Comparison of ENCODE assay signal across 8 cellular contexts in the genomic region with DNA sequence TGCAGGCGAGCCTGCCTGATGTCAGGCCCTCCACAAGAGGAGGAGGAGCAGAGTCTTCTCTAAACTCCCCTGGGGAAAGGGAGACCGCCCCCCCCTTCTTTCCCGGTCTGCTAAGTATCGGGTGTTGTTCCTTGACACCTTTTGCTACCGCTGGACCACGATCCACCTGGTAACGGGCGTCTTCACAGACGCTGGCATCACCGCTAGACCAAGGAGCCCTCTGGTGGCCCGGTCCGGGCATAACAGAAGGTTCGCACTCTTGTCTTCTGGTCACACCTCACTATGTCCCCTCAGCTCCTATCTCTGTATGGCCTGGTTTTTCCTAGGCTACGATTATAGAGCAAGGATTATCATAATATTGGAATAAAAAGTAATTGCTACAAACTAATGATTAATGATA.
DNase-seq lines count a peak whose midpoint lies in the region; ATAC-seq and TF ChIP-seq lines count a peak whose summit lies in the region.
"Not testable (repeated sequence)": the region's sequence is repeated elsewhere in the genome, so short reads cannot be mapped to it uniquely, and the experiment has no call there.

No MANE protein-coding gene starts in this region.

- H3K27me3 ChIP-seq in IMR-90 (ENCODE audit: control insufficient read depth, insufficient read depth, low read length): peaks cover 10% of the 10 kb centered on the region

- not testable (repeated sequence) for H2AFZ ChIP-seq in IMR-90 (replicated peaks; ENCODE audit: low read length, poor library complexity)

- not testable (repeated sequence) for H3K4me3 ChIP-seq in IMR-90 (ENCODE audit: insufficient read depth, low read depth, low read length)

- TF ChIP-seq CTCF in IMR-90 (conservative IDR thresholded peaks at IDR 0.05; ENCODE audit: low read depth, low read length) (peak; percentile 23), VCaP (conservative IDR thresholded peaks at IDR 0.05) (peak; percentile 56)

- not testable (repeated sequence) for H3K4ac ChIP-seq in IMR-90 (ENCODE audit: low read depth, low read length)

- H3K9ac ChIP-seq in IMR-90 (ENCODE audit: low read depth, low read length): not testable (repeated sequence)

- not testable (repeated sequence) for H3K14ac ChIP-seq in IMR-90 (replicated peaks; ENCODE audit: low read depth, low read length)

- H4K8ac ChIP-seq in IMR-90 (ENCODE audit: low read depth in 2 of 2, low read length in 2 of 2): not testable (repeated sequence)

- WGBS in IMR-90 (ENCODE audit: extremely low coverage in 2 of 2, insufficient read length in 1 of 2), 2 experiments: no CpG with 5 or more reads among the region's 14 CpGs

- TF ChIP-seq POLR2A in IMR-90 (IDR thresholded peaks at IDR 0.05; ENCODE audit: low read depth, low read length): not testable (repeated sequence)

- not testable (repeated sequence) for H3K36me3 ChIP-seq in IMR-90 (ENCODE audit: control insufficient read depth, insufficient read depth, low read length)

- intact Hi-C loops in IMR-90 (cut with micrococcal nuclease): loop anchor here (5.0 kb wide), 1 partner anchor 142 kb away; no protein-coding TSS in a partner anchor

- H3K4me1 ChIP-seq in IMR-90 (ENCODE audit: control insufficient read depth, insufficient read depth, low read length): not testable (repeated sequence)

- H4K20me1 ChIP-seq in IMR-90 (ENCODE audit: insufficient read depth, low read length): not testable (repeated sequence)

- not testable (repeated sequence) for ATAC-seq in IMR-90 (ENCODE audit: low read depth)

- not testable (repeated sequence) for H2BK5ac ChIP-seq in IMR-90 (ENCODE audit: low read depth, low read length, poor library complexity, severe bottlenecking)

- not testable (repeated sequence) for H2BK120ac ChIP-seq in IMR-90 (ENCODE audit: low read depth, low read length)

- not testable (repeated sequence) for H2AK9ac ChIP-seq in IMR-90 (replicated peaks; ENCODE audit: low read depth, low read length, poor library complexity)

- H4K91ac ChIP-seq in IMR-90 (ENCODE audit: insufficient read depth, low read depth, low read length): not testable (repeated sequence)

- POLR2A ChIA-PET in IMR-90 (lab: Charles Lee; ENCODE audit: unreplicated experiment): not testable (repeated sequence)

- not testable (repeated sequence) for H4K5ac ChIP-seq in IMR-90 (ENCODE audit: low read depth, low read length)

- dilution Hi-C loops in IMR-90 (cut with HindIII; ENCODE audit: low sequenced_read_pairs, unreplicated experiment): not testable (repeated sequence)

- in situ Hi-C loops in IMR-90 (cut with MboI; ENCODE audit: low sequenced_read_pairs): not testable (repeated sequence)

- BruUV-seq in IMR-90 (replicated peaks; lab: Mats Ljungman, UMichigan): not testable (repeated sequence)

- not testable (repeated sequence) for H3K23ac ChIP-seq in IMR-90 (ENCODE audit: low read depth, low read length)

- not testable (repeated sequence) for H2AK5ac ChIP-seq in IMR-90 (ENCODE audit: low read depth, low read length)

- H3K56ac ChIP-seq in IMR-90 (ENCODE audit: extremely low read depth, insufficient read depth, low read length): not testable (repeated sequence)

- DNase-seq in CD1c-positive myeloid dendritic cell (ENCODE audit: extremely low spot score) (peak; percentile 41), IMR-90 (peak; percentile 41), ecto neural progenitor cell (ENCODE audit: low spot score) (peak; percentile 49), islet precursor cell (peak; percentile 63), retina (peak; percentile 31)
- peak; percentile 29 to 45 for DNase-seq in activated T-helper 1 cell treated with anti-CD3 and anti-CD28 coated beads, Interleukin-2, amount 50 U/mL, for 16 hours (ENCODE audit: low read depth in 1 of 2, low spot score in 1 of 2)
- DNase-seq in stimulated activated CD8-positive, alpha-beta memory T cell treated with anti-CD3 and anti-CD28 coated beads, Interleukin-7, amount 100 ng/mL, for 1 hour (ENCODE audit: low read depth in 2 of 2): peak; percentile 8 to 29

- H3K9me1 ChIP-seq in IMR-90 (ENCODE audit: insufficient read depth, low read length): not testable (repeated sequence)

- CTCF ChIA-PET in IMR-90 (lab: Yijun Ruan, JAX): not testable (repeated sequence)

- H3K4me2 ChIP-seq in IMR-90 (ENCODE audit: low read depth, low read length): not testable (repeated sequence)

- not testable (repeated sequence) for H3K9me3 ChIP-seq in IMR-90 (ENCODE audit: control insufficient read depth, insufficient read depth, low read length)

- not testable (repeated sequence) for H3K18ac ChIP-seq in IMR-90 (ENCODE audit: low read depth, low read length)

- H3K79me1 ChIP-seq in IMR-90 (ENCODE audit: low read depth in 1 of 2, low read length in 2 of 2): not testable (repeated sequence)

- not testable (repeated sequence) for H3K27ac ChIP-seq in IMR-90 (ENCODE audit: insufficient read depth, low read length); VCaP

- H2BK15ac ChIP-seq in IMR-90 (ENCODE audit: low read depth, low read length): not testable (repeated sequence)

- TF ChIP-seq RAD21 in IMR-90 (IDR thresholded peaks at IDR 0.05; ENCODE audit: low read length): peak; percentile 29; the same call in 1 of the 2 replicates

- H2BK20ac ChIP-seq in IMR-90 (ENCODE audit: low read depth, low read length): not testable (repeated sequence)

TF ChIP-seq in IMR-90, 13 proteins besides CTCF, POLR2A, EP300 and RAD21:
- TF ChIP-seq RFX5 (IDR thresholded peaks at IDR 0.05; ENCODE audit: low read depth, low read length) (0 out of 2 replicates have a peak, but pooled peaks have one; percentile 52), SMC3 (IDR thresholded peaks at IDR 0.05; ENCODE audit: low read depth, low read length) (peak; percentile 21; the same call in 1 of the 2 replicates)
TF ChIP-seq in IMR-90: peak in this region for 2; not testable (repeated sequence) for 11.
